27 cellular contexts compared by ENCODE assay signal in the genomic region with DNA sequence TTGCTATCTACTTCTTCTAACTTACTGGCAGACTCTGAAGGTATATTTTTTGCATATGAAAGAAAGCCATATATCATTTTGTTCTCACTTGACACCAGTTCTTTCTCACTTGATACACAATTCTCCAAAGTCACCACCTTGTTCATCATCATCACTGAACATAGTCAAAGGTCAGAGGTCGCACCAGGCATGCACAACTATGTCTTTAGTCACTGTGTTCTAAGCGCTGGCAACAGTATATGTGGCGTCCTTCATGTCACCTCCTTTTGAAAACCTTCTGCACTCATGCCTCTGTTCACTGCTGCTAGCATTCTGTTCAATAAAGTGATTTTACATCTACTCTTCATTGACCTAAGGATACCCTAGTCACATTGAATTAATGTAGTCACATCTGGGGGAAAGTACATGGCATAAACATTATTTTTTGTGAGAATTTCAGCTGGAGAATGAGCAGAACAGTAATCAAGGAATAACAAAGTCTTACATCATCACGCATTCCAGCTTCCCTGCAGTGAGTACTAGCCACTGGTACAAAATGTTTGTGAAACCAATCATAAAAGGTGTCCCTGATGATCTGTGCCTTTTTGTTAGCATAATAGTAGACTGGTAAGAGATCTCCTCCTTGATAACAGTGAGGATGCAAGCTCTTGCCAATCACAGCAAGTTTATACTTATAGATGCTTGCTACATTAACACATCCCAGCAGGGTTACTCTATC. TPM values are rescaled to one million over a fixed set of nuclear protein-coding genes. Genes with fewer than 3 reads are reported as not detected.
DNase-seq lines count a peak whose midpoint lies in the region; ATAC-seq and TF ChIP-seq lines count a peak whose summit lies in the region.
"Had no signal": no experiment of that assay in that cellular context is flagged by ENCODE, and none has a peak within 500 bp of the region (broad histone marks: within the 10 kb centered on the region; RNA-seq: fewer than 3 reads in every experiment).

No MANE protein-coding gene starts in this region.

- no peaks in the 10 kb centered on the region for H3K4me1 ChIP-seq in aorta (ENCODE audit: control insufficient read depth in 1 of 2, insufficient read depth in 2 of 2, low read length in 2 of 2)
- H3K4me1 ChIP-seq: tibial nerve had no signal

- CTCF ChIA-PET in activated CD4-positive, alpha-beta memory T cell treated with anti-CD3 and anti-CD28 coated beads, Interleukin-2, amount 10 ng/mL, durations not matched to agents 7 days and 5 days (lab: Charles Lee): no interaction called here

- WGBS in aorta, 2 donors: 75 to 78% methylated on average over 4 of the region's 4 CpGs

- peak; percentile 69 for DNase-seq in ELR (ENCODE audit: low read depth)
- DNase-seq in LHCN-M2 (ENCODE audit: low read depth): peak; percentile 34
- DNase-seq in cardiac fibroblast (ENCODE audit: low read depth in 2 of 2): peak; percentile 22 to 62
- DNase-seq in islet precursor cell: peak; percentile 54
- no peak for DNase-seq in NCI-H187 (lab: John Stamatoyannopoulos, UW)
- DNase-seq in aorta: no peak
- no peak for DNase-seq in activated CD4-positive, alpha-beta memory T cell treated with anti-CD3 and anti-CD28 coated beads, Interleukin-2, amount 10 ng/mL, durations not matched to agents 7 days and 5 days
- DNase-seq: activated CD4-positive, alpha-beta T cell treated with anti-CD3 and anti-CD28 coated beads, Interleukin-2, amount 50 U/mL, for 4 hours; activated naive CD4-positive, alpha-beta T cell; activated T-cell treated with anti-CD3 and anti-CD28 coated beads for 4 hours; anterior cingulate cortex; effector memory CD8-positive, alpha-beta T cell; foreskin melanocyte; H7; hippocampal formation; KBM-7; NCI-H1048; NCI-H2029; NCI-H510A; stimulated activated CD4-positive, alpha-beta T cell treated with anti-CD3 and anti-CD28 coated beads, Interleukin-1b, Interleukin-23, amount 100 ng/mL, for 48 hours; stimulated activated naive CD8-positive, alpha-beta T cell treated with anti-CD3 and anti-CD28 coated beads, Interleukin-15, Interleukin-2, amounts not matched to agents 100 U/mL and 50 U/mL, for 24 hours had no signal

- intact Hi-C loops in aorta (cut with DNase I): no loop called here

- H3K27me3 ChIP-seq in aorta (ENCODE audit: control insufficient read depth in 1 of 2, insufficient read depth in 2 of 2, low read length in 1 of 2): no peaks in the 10 kb centered on the region

- H3K27ac Mint-ChIP-seq in activated CD4-positive, alpha-beta memory T cell treated with anti-CD3 and anti-CD28 coated beads, Interleukin-2, amount 10 ng/mL, durations not matched to agents 7 days and 5 days: no peak overlapping the region
- H3K27ac Mint-ChIP-seq: effector memory CD8-positive, alpha-beta T cell had no signal

- H3K9me3 ChIP-seq in aorta (ENCODE audit: control insufficient read depth, low read length): no peaks in the 10 kb centered on the region

- no peaks in the 10 kb centered on the region for H3K36me3 Mint-ChIP-seq in activated CD4-positive, alpha-beta memory T cell treated with anti-CD3 and anti-CD28 coated beads, Interleukin-2, amount 10 ng/mL, durations not matched to agents 7 days and 5 days (ENCODE audit: low read depth)

- ATAC-seq in GM19452 (IDR thresholded peaks at IDR 0.05; ENCODE audit: unreplicated experiment) (no peak), aorta (ENCODE audit: low FRiP score) (no peak)
- ATAC-seq: effector memory CD8-positive, alpha-beta T cell; sciatic nerve; stimulated activated naive CD8-positive, alpha-beta T cell treated with anti-CD3 and anti-CD28 coated beads, Interleukin-15, Interleukin-2, amounts not matched to agents 100 U/mL and 50 U/mL, for 24 hours had no signal

- no peaks in the 10 kb centered on the region for H3K36me3 ChIP-seq in aorta (ENCODE audit: control insufficient read depth in 1 of 2, insufficient read depth in 2 of 2, low read length in 1 of 2)
- H3K36me3 ChIP-seq: tibial nerve had no signal

- H3K4me3 Mint-ChIP-seq in activated CD4-positive, alpha-beta memory T cell treated with anti-CD3 and anti-CD28 coated beads, Interleukin-2, amount 10 ng/mL, durations not matched to agents 7 days and 5 days: no peak overlapping the region
- H3K4me3 Mint-ChIP-seq: effector memory CD8-positive, alpha-beta T cell had no signal

- H3K9me3 Mint-ChIP-seq in activated CD4-positive, alpha-beta memory T cell treated with anti-CD3 and anti-CD28 coated beads, Interleukin-2, amount 10 ng/mL, durations not matched to agents 7 days and 5 days: peaks cover 4% of the 10 kb centered on the region

- POLR2A ChIA-PET in activated CD4-positive, alpha-beta memory T cell treated with anti-CD3 and anti-CD28 coated beads, Interleukin-2, amount 10 ng/mL, durations not matched to agents 7 days and 5 days (lab: Charles Lee): no interaction called here

- H3K27ac ChIP-seq in aorta (ENCODE audit: low read depth in 1 of 2, low read length in 2 of 2): no peak overlapping the region
- H3K27ac ChIP-seq: tibial nerve had no signal

- H3K4me3 ChIP-seq in cardiac fibroblast (replicated peaks in 1 of 2; ENCODE audit: low read depth in 2 of 2, low read length in 2 of 2): no peak overlapping the region
- H3K4me3 ChIP-seq in aorta (ENCODE audit: low read length in 2 of 2): no peak overlapping the region
- H3K4me3 ChIP-seq: tibial nerve had no signal

- TF ChIP-seq CTCF in cardiac fibroblast (IDR thresholded peaks at IDR 0.05; ENCODE audit: low read depth, low read length): no peak

- peaks cover 39% of the 10 kb centered on the region for H3K27me3 Mint-ChIP-seq in activated CD4-positive, alpha-beta memory T cell treated with anti-CD3 and anti-CD28 coated beads, Interleukin-2, amount 10 ng/mL, durations not matched to agents 7 days and 5 days

- no peaks in the 10 kb centered on the region for H3K4me1 Mint-ChIP-seq in activated CD4-positive, alpha-beta memory T cell treated with anti-CD3 and anti-CD28 coated beads, Interleukin-2, amount 10 ng/mL, durations not matched to agents 7 days and 5 days

RNA-seq across cellular contexts. Expression of gene TBX4, which starts 20.5 kb away (rescaled TPM):
- not detected in 2 replicates for total RNA-seq in LHCN-M2 (2014; rRNA removed)
- 0.04 TPM for polyA plus RNA-seq in LHCN-M2 (2012)
- under 1 TPM; 0.23 to 0.27 TPM for total RNA-seq in aorta
- polyA plus RNA-seq in aorta: not detected
- total RNA-seq in activated CD4-positive, alpha-beta memory T cell treated with anti-CD3 and anti-CD28 coated beads, Interleukin-2, amount 10 ng/mL, durations not matched to agents 7 days and 5 days: not detected
- total RNA-seq: cerebellum, H7, osteocyte, sciatic nerve, tibial nerve had no signal

RNA-seq across cellular contexts. Expression of gene TBX2, which starts 32.1 kb away (rescaled TPM):
- total RNA-seq in LHCN-M2 (2014; rRNA removed): 5.6 and 7.5 TPM in 2 replicates
- 3.3 TPM for polyA plus RNA-seq in LHCN-M2 (2012)
- 10 to 100 TPM; 28.9 to 42.6 TPM for total RNA-seq in aorta
- polyA plus RNA-seq in aorta: 100 to 1,000 TPM in 1 of 2 donors, 10 to 100 TPM in 1; 11.5 to 116 TPM
- not detected for total RNA-seq in activated CD4-positive, alpha-beta memory T cell treated with anti-CD3 and anti-CD28 coated beads, Interleukin-2, amount 10 ng/mL, durations not matched to agents 7 days and 5 days
- total RNA-seq: H7 had no signal
- polyA plus RNA-seq: keratinocyte had no signal

Comparison
In these comparisons a context has a peak if more than half of its experiments do, and no peak if none do; other contexts are left out.
1. DNase-seq: peak in ELR (single experiment), LHCN-M2 (single experiment), cardiac fibroblast (2 of 2) and islet precursor cell (single experiment); none in NCI-H187 (0 of 2), aorta (0 of 2) and activated CD4-positive, alpha-beta memory T cell treated with anti-CD3 and anti-CD28 coated beads, Interleukin-2, amount 10 ng/mL, durations not matched to agents 7 days and 5 days (single experiment).